In the genomic region with DNA sequence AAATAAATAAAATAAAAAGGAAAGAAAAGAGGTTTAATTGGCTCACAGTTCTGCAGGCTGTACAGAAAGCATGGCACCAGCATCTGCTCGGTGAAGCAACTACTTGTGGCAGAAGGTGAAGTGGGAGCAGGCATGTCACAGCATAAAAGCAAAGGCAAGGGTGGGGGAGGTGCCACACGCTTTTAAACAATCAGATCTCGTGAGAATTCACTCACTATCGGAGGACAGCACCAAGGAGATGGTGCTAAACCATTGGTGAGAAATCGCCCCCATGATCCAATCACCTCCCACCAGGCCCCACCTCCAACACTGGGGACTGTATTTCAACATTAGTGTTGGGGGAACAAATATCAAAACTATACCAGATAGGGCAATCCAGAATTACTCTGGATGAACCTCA, we compare ENCODE assay signal across 1 cellular context.
A peak's percentile ranks its signal among the peaks of the same experiment; 100 is the strongest.
TF ChIP-seq lines count a peak whose summit lies in the region.

No MANE protein-coding gene starts in this region.

TF ChIP-seq in K562, 482 proteins besides CTCF, POLR2A, EP300 and RAD21:
- TF ChIP-seq, protein P1, sequence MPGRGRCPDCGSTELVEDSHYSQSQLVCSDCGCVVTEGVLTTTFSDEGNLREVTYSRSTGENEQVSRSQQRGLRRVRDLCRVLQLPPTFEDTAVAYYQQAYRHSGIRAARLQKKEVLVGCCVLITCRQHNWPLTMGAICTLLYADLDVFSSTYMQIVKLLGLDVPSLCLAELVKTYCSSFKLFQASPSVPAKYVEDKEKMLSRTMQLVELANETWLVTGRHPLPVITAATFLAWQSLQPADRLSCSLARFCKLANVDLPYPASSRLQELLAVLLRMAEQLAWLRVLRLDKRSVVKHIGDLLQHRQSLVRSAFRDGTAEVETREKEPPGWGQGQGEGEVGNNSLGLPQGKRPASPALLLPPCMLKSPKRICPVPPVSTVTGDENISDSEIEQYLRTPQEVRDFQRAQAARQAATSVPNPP (IDR thresholded peaks at IDR 0.05; ENCODE audit: borderline replicate concordance, insufficient read depth, insufficient read length) = no peak
- 0 out of 2 replicates have a peak, but pooled peaks have one; percentile 41 for TF ChIP-seq CC2D1A (IDR thresholded peaks at IDR 0.05)
- no peak for TF ChIP-seq TRIM24 (IDR thresholded peaks at IDR 0.05)
- no peak for TF ChIP-seq ZNF79 (CRISPR knock-in tag; IDR thresholded peaks at IDR 0.05; ENCODE audit: low read depth)
- TF ChIP-seq, protein P2, sequence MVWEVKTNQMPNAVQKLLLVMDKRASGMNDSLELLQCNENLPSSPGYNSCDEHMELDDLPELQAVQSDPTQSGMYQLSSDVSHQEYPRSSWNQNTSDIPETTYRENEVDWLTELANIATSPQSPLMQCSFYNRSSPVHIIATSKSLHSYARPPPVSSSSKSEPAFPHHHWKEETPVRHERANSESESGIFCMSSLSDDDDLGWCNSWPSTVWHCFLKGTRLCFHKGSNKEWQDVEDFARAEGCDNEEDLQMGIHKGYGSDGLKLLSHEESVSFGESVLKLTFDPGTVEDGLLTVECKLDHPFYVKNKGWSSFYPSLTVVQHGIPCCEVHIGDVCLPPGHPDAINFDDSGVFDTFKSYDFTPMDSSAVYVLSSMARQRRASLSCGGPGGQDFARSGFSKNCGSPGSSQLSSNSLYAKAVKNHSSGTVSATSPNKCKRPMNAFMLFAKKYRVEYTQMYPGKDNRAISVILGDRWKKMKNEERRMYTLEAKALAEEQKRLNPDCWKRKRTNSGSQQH (CRISPR knock-in tag; IDR thresholded peaks at IDR 0.05) = no peak
- TF ChIP-seq ZNF253 (CRISPR knock-in tag; conservative IDR thresholded peaks at IDR 0.05) = no peak
- TF ChIP-seq EZH2 (IDR thresholded peaks at IDR 0.05; ENCODE audit: borderline replicate concordance, low read depth, low read length) = no peak
- TF ChIP-seq ZNF3 (CRISPR knock-in tag; IDR thresholded peaks at IDR 0.05) = no peak
- no peak for TF ChIP-seq SPI1 (IDR thresholded peaks at IDR 0.05; ENCODE audit: borderline replicate concordance, low read depth, low read length)
- TF ChIP-seq RBBP5 (IDR thresholded peaks at IDR 0.05; ENCODE audit: borderline replicate concordance, insufficient read depth, low read length, poor library complexity, severe bottlenecking) = no peak
- TF ChIP-seq, protein P3, sequence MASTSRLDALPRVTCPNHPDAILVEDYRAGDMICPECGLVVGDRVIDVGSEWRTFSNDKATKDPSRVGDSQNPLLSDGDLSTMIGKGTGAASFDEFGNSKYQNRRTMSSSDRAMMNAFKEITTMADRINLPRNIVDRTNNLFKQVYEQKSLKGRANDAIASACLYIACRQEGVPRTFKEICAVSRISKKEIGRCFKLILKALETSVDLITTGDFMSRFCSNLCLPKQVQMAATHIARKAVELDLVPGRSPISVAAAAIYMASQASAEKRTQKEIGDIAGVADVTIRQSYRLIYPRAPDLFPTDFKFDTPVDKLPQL (IDR thresholded peaks at IDR 0.05; ENCODE audit: extremely low read depth, insufficient read length) = no peak
- TF ChIP-seq CHD2 (IDR thresholded peaks at IDR 0.05; ENCODE audit: low read depth, low read length) = peak; percentile 91
- no peak for TF ChIP-seq POLR2AphosphoS2 (IDR thresholded peaks at IDR 0.05; ENCODE audit: low read length)
